Comparison of ENCODE assay signal across 16 cellular contexts in the genomic region with DNA sequence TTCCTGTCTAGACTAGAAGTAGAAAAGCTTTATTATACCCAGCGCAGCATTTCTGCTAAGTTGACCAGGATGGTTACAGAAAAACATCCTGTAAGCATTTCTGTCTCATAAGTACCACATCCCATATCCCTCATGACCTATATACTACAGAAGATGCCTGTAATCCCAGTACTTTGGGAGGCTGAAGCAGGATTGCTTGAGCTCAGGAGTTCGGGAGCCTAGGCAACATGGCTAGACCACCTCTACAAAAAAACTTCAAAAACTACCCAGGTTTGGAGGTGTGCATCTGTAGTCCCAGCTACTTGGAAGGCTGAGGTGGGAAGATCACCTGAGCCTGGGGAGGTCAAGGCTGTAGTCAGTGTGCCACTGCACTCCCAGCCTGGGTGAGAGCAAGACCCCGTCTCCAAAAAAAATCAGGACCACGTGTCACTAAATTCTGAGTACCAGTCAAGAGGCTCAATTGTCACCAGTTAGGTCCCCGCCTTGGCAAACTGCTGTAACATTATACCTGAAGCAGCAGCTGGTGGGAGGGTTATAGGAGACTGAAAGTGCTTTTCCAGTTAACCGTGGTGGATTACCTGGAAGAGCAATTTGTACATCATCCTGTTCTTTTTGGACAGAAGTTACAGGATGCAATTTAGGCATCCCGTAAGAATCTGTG. TPM values are rescaled to one million over a fixed set of nuclear protein-coding genes. Genes with fewer than 3 reads are reported as not detected.
DNase-seq lines count a peak whose midpoint lies in the region; ATAC-seq, FAIRE-seq and TF ChIP-seq lines count a peak whose summit lies in the region.
"Had no signal": no experiment of that assay in that cellular context is flagged by ENCODE, and none has a peak within 500 bp of the region (broad histone marks: within the 10 kb centered on the region; RNA-seq: fewer than 3 reads in every experiment).

No MANE protein-coding gene starts in this region.

- no peaks in the 10 kb centered on the region for H3K9me3 Mint-ChIP-seq in stimulated activated naive CD8-positive, alpha-beta T cell treated with anti-CD3 and anti-CD28 coated beads, Interleukin-15, Interleukin-2, amounts not matched to agents 100 ng/mL and 50 ng/mL, for 24 hours
- H3K9me3 Mint-ChIP-seq in stimulated activated effector memory CD8-positive, alpha-beta T cell treated with anti-CD3 and anti-CD28 coated beads, Interleukin-12 subunit alpha, Interleukin-12 subunit beta, amount 100 ng/mL, for 72 hours: no peaks in the 10 kb centered on the region

- TF ChIP-seq RAD21 in GM12878 (IDR thresholded peaks at IDR 0.05; ENCODE audit: insufficient read depth, low read depth, low read length): no peak

- H3K9me3 ChIP-seq in GM12878 (replicated peaks; ENCODE audit: control insufficient read depth, insufficient read depth, low read length): no peaks in the 10 kb centered on the region
- H3K9me3 ChIP-seq in A673 (ENCODE audit: low read depth, low read length, poor library complexity, severe bottlenecking): no peaks in the 10 kb centered on the region
- H3K9me3 ChIP-seq: MG63 had no signal

- peaks cover 8% of the 10 kb centered on the region; the same call in 1 of the 2 replicates for H3K4me1 ChIP-seq in GM12878 (ENCODE audit: control insufficient read depth, insufficient read depth, low read length)
- H3K4me1 ChIP-seq in A673 (ENCODE audit: insufficient read depth, low read length, poor library complexity, severe bottlenecking): peaks cover 24% of the 10 kb centered on the region

- H3K4me1 Mint-ChIP-seq in stimulated activated naive CD8-positive, alpha-beta T cell treated with anti-CD3 and anti-CD28 coated beads, Interleukin-15, Interleukin-2, amounts not matched to agents 100 ng/mL and 50 ng/mL, for 24 hours (ENCODE audit: low read depth): peaks cover 43% of the 10 kb centered on the region
- peaks cover 53% of the 10 kb centered on the region for H3K4me1 Mint-ChIP-seq in stimulated activated effector memory CD8-positive, alpha-beta T cell treated with anti-CD3 and anti-CD28 coated beads, Interleukin-12 subunit alpha, Interleukin-12 subunit beta, amount 100 ng/mL, for 72 hours

- H3K79me2 ChIP-seq in GM12878 (ENCODE audit: control insufficient read depth, insufficient read depth, low read length): peaks cover 39% of the 10 kb centered on the region

- POLR2A ChIA-PET in GM12878 (lab: Charles Lee) (interaction anchor here (1.2 kb wide), 1 partner anchor 9 kb away, joined by 3 read pairs; no protein-coding TSS in a partner anchor), A673 (lab: Charles Lee; ENCODE audit: low non-redundant PET) (no interaction called here)

- 98% methylated on average over 7 of the region's 7 CpGs for WGBS in GM12878 (ENCODE audit: insufficient coverage, insufficient replicate concordance, low lambda C conversion rate, missing lambda C conversion rate)

- H3K4me3 ChIP-seq in GM12878 (no peak overlapping the region), A673 (ENCODE audit: low read depth, low read length, poor library complexity, severe bottlenecking) (no peak overlapping the region)
- H3K4me3 ChIP-seq: MG63, PC-9 had no signal

- TF ChIP-seq POLR2A in GM12878 (IDR thresholded peaks at IDR 0.05; ENCODE audit: low read depth, low read length): no peak

- FAIRE-seq in GM12878 (lab: Jason Lieb, UNC): no peak
- FAIRE-seq: A204.1, G401.6 had no signal

- CTCF ChIA-PET in GM12878 (lab: Yijun Ruan, JAX): no interaction called here
- CTCF ChIA-PET in A673 (lab: Charles Lee): no interaction called here

- no peak overlapping the region for H2AFZ ChIP-seq in GM12878 (ENCODE audit: control insufficient read depth, low read depth, low read length)
- H2AFZ ChIP-seq: PC-9 had no signal

- SMC1A ChIA-PET in GM12878 (lab: Charles Lee; ENCODE audit: uncharacterized antibody, unreplicated experiment): interaction anchor here (1.4 kb wide), 1 partner anchor 9 kb away, joined by 4 read pairs; no protein-coding TSS in a partner anchor

- H4K20me1 ChIP-seq in GM12878 (ENCODE audit: control insufficient read depth, insufficient read depth): peaks cover 16% of the 10 kb centered on the region

- RAD21 ChIA-PET in GM12878 (lab: Charles Lee; ENCODE audit: unreplicated experiment): no interaction called here

- TF ChIP-seq EP300 in GM12878 (IDR thresholded peaks at IDR 0.05; ENCODE audit: borderline replicate concordance in 1 of 2, control insufficient read depth in 1 of 2, low read depth in 2 of 2, low read length in 2 of 2): no peak

- no peak for ATAC-seq in stimulated activated naive CD8-positive, alpha-beta T cell treated with anti-CD3 and anti-CD28 coated beads, Interleukin-15, Interleukin-2, amounts not matched to agents 100 U/mL and 50 U/mL, for 24 hours
- ATAC-seq in GM12878: no peak
- no peak for ATAC-seq in stimulated activated effector memory CD8-positive, alpha-beta T cell treated with anti-CD3 and anti-CD28 coated beads, Interleukin-12 subunit alpha, Interleukin-12 subunit beta, amount 100 ng/mL, for 72 hours
- ATAC-seq in GM21737 (IDR thresholded peaks at IDR 0.05; ENCODE audit: unreplicated experiment): no peak

- no TSS peak for BruUV-seq in GM12878 (replicated peaks; lab: Mats Ljungman, UMichigan)
- no TSS peak for BruUV-seq in A673 (replicated peaks; lab: Mats Ljungman, UMichigan)

- H3K36me3 ChIP-seq in GM12878 (ENCODE audit: control insufficient read depth in 2 of 2, insufficient read depth in 2 of 2, low read length in 1 of 2) (peaks cover 50 to 70% of the 10 kb centered on the region in 2 experiments), A673 (ENCODE audit: insufficient read depth, low read length, poor library complexity, severe bottlenecking) (peaks cover 96% of the 10 kb centered on the region)

- no peaks in the 10 kb centered on the region for H3K27me3 ChIP-seq in GM12878 (replicated peaks in 1 of 2; ENCODE audit: control insufficient read depth in 2 of 2, insufficient read depth in 2 of 2, low read length in 1 of 2)
- H3K27me3 ChIP-seq in A673 (replicated peaks; ENCODE audit: insufficient read depth, low read depth, low read length, poor library complexity): no peaks in the 10 kb centered on the region
- H3K27me3 ChIP-seq: MG63 had no signal

- TF ChIP-seq CTCF in GM12878 (IDR thresholded peaks at IDR 0.05 in 2 of 3, conservative IDR thresholded peaks at IDR 0.05 in 1 of 3; ENCODE audit: control insufficient read depth in 2 of 3, extremely low read depth in 1 of 3, insufficient read depth in 1 of 3, low read depth in 3 of 3, low read length in 3 of 3) (no peak), A673 (conservative IDR thresholded peaks at IDR 0.05; ENCODE audit: low read depth, low read length) (no peak)

- no peaks in the 10 kb centered on the region for H3K27me3 Mint-ChIP-seq in stimulated activated naive CD8-positive, alpha-beta T cell treated with anti-CD3 and anti-CD28 coated beads, Interleukin-15, Interleukin-2, amounts not matched to agents 100 ng/mL and 50 ng/mL, for 24 hours

- peak overlapping the region; percentile 67 for H3K27ac Mint-ChIP-seq in stimulated activated naive CD8-positive, alpha-beta T cell treated with anti-CD3 and anti-CD28 coated beads, Interleukin-15, Interleukin-2, amounts not matched to agents 100 ng/mL and 50 ng/mL, for 24 hours
- peak overlapping the region; percentile 100 for H3K27ac Mint-ChIP-seq in stimulated activated effector memory CD8-positive, alpha-beta T cell treated with anti-CD3 and anti-CD28 coated beads, Interleukin-12 subunit alpha, Interleukin-12 subunit beta, amount 100 ng/mL, for 72 hours

- H3K9ac ChIP-seq in GM12878 (ENCODE audit: control insufficient read depth, insufficient read depth, low read length): no peak overlapping the region
- H3K9ac ChIP-seq: KMS-11 had no signal

- intact Hi-C loops in GM12878 (cut with micrococcal nuclease; ENCODE audit: unreplicated experiment): no loop called here
- intact Hi-C loops in A673 (cut with micrococcal nuclease; ENCODE audit: unreplicated experiment): no loop called here

- H3K27ac ChIP-seq in GM12878 (ENCODE audit: control insufficient read depth, insufficient read depth): no peak overlapping the region
- no peak overlapping the region for H3K27ac ChIP-seq in A673 (ENCODE audit: low read depth, low read length, poor library complexity, severe bottlenecking)
- H3K27ac ChIP-seq: KMS-11, PC-9 had no signal

- H3K4me3 Mint-ChIP-seq in stimulated activated naive CD8-positive, alpha-beta T cell treated with anti-CD3 and anti-CD28 coated beads, Interleukin-15, Interleukin-2, amounts not matched to agents 100 ng/mL and 50 ng/mL, for 24 hours: no peak overlapping the region
- H3K4me3 Mint-ChIP-seq in stimulated activated effector memory CD8-positive, alpha-beta T cell treated with anti-CD3 and anti-CD28 coated beads, Interleukin-12 subunit alpha, Interleukin-12 subunit beta, amount 100 ng/mL, for 72 hours: no peak overlapping the region

- H3K36me3 Mint-ChIP-seq in stimulated activated naive CD8-positive, alpha-beta T cell treated with anti-CD3 and anti-CD28 coated beads, Interleukin-15, Interleukin-2, amounts not matched to agents 100 ng/mL and 50 ng/mL, for 24 hours (ENCODE audit: low read depth): peaks cover 93% of the 10 kb centered on the region
- H3K36me3 Mint-ChIP-seq in stimulated activated effector memory CD8-positive, alpha-beta T cell treated with anti-CD3 and anti-CD28 coated beads, Interleukin-12 subunit alpha, Interleukin-12 subunit beta, amount 100 ng/mL, for 72 hours: peaks cover 97% of the 10 kb centered on the region

- in situ Hi-C loops in GM12878 (cut with MboI): no loop called here

- DNase-seq in NCI-H2171 treated with DMSO at 0.1 percent for 48 hours (lab: John Stamatoyannopoulos, UW) (peak; percentile 4), NCI-H2171 (lab: John Stamatoyannopoulos, UW) (no peak), GM12878 (ENCODE audit: low read depth, low spot score) (no peak), A673 (ENCODE audit: low spot score) (no peak)
- no peak for DNase-seq in stimulated activated naive CD8-positive, alpha-beta T cell treated with anti-CD3 and anti-CD28 coated beads, Interleukin-15, Interleukin-2, amounts not matched to agents 100 U/mL and 50 U/mL, for 24 hours
- DNase-seq in stimulated activated effector memory CD8-positive, alpha-beta T cell treated with anti-CD3 and anti-CD28 coated beads, Interleukin-12 subunit alpha, Interleukin-12 subunit beta, amount 100 ng/mL, for 72 hours (ENCODE audit: low spot score in 2 of 2): no peak
- DNase-seq: DMS79 treated with DMSO at 0.1 percent for 48 hours, MG63, NCI-H1092 treated with DMSO at 0.1 percent for 48 hours, NCI-H1694 treated with DMSO at 0.1 percent for 48 hours, PC-9 had no signal

- H3K4me2 ChIP-seq in GM12878 (ENCODE audit: control insufficient read depth, insufficient read depth): no peak overlapping the region
- H3K4me2 ChIP-seq: KMS-11, PC-9 had no signal

RNA-seq across cellular contexts. Expression of a gene that starts 6.2 kb away (rescaled TPM):
- total RNA-seq in GM12878 (2013; cell fraction: nucleolus; rRNA removed): 220 and 242 TPM in 2 replicates
- total RNA-seq in GM12878 (2014; rRNA removed) (2,707 and 2,818 TPM in 2 replicates), GM12878 (2014; rRNA removed; fragmentation: Illumina TruSeq; extraction: Trizol) (3,926 and 3,952 TPM in 2 replicates), GM12878 (2021) (2,298 and 2,376 TPM in 2 replicates), A673 (2021) (1,684 and 1,701 TPM in 2 replicates)
- 3,831 TPM for polyA plus RNA-seq in GM12878 (2011; ENCODE audit: low read depth)
- polyA plus RNA-seq in GM12878 (2011; rRNA removed) (3,443 and 3,447 TPM in 2 replicates), GM12878 (2014; fragmentation: Illumina TruSeq; extraction: Trizol) (5,147 and 5,597 TPM in 2 replicates), GM12878 (2014; fragmentation: Nextera tagmentation; extraction: Ambion mirVana) (1,000 to 10,000 TPM; 3,252 to 3,662 TPM), GM12878 (2014; rRNA removed) (4,075 and 4,194 TPM in 2 replicates), GM12878 (2016; fragmentation: Nextera tagmentation; extraction: Ambion mirVana) (1,000 to 10,000 TPM; 1,533 to 1,667 TPM)
- polyA plus RNA-seq in GM12878 (2011; cell fraction: cytosol; rRNA removed): 2,094 and 3,074 TPM in 2 replicates
- 755 and 1,231 TPM in 2 replicates for polyA plus RNA-seq in GM12878 (2011; cell fraction: nucleus; rRNA removed)
- polyA plus RNA-seq in GM12878 (2012): 5,378 and 5,555 TPM in 2 replicates
- polyA minus RNA-seq in GM12878 (2011; rRNA and poly(A)+ RNA removed): 1,701 and 1,707 TPM in 2 replicates
- polyA minus RNA-seq in GM12878 (2011; cell fraction: cytosol; rRNA and poly(A)+ RNA removed): 779 and 848 TPM in 2 replicates
- 190 and 283 TPM in 2 replicates for polyA minus RNA-seq in GM12878 (2011; cell fraction: nucleus; rRNA and poly(A)+ RNA removed)

RNA-seq across cellular contexts. Expression of a gene that starts 38.7 kb away (rescaled TPM):
- 0.46 and 1.2 TPM in 2 replicates for total RNA-seq in GM12878 (2013; cell fraction: nucleolus; rRNA removed)
- total RNA-seq in GM12878 (2014; rRNA removed) (0.73 and 0.82 TPM in 2 replicates), GM12878 (2014; rRNA removed; fragmentation: Illumina TruSeq; extraction: Trizol) (0.36 and 0.37 TPM in 2 replicates), GM12878 (2021) (1.6 and 1.9 TPM in 2 replicates), A673 (2021) (7.6 and 8.2 TPM in 2 replicates)
- polyA plus RNA-seq in GM12878 (2011; ENCODE audit: low read depth): 0.14 TPM
- polyA plus RNA-seq in GM12878 (2011; rRNA removed) (0.03 and 0.10 TPM in 2 replicates), GM12878 (2014; fragmentation: Illumina TruSeq; extraction: Trizol) (0.06 and 0.40 TPM in 2 replicates), GM12878 (2014; fragmentation: Nextera tagmentation; extraction: Ambion mirVana) (under 1 TPM; 0.03 to 0.11 TPM), GM12878 (2014; rRNA removed) (0.61 and 0.82 TPM in 2 replicates), GM12878 (2016; fragmentation: Nextera tagmentation; extraction: Ambion mirVana) (1 to 10 TPM in 1 of 2 experiments, under 1 TPM in 1; 0.64 to 1.0 TPM)
- polyA plus RNA-seq in GM12878 (2011; cell fraction: cytosol; rRNA removed): 0.04 and 0.07 TPM in 2 replicates
- polyA plus RNA-seq in GM12878 (2011; cell fraction: nucleus; rRNA removed): 0.15 and 0.41 TPM in 2 replicates
- polyA plus RNA-seq in GM12878 (2012): 0.24 and 0.32 TPM in 2 replicates
- polyA minus RNA-seq in GM12878 (2011; rRNA and poly(A)+ RNA removed): 0.10 TPM in 1 of 2 replicates, not detected in the other
- not detected in 2 replicates for polyA minus RNA-seq in GM12878 (2011; cell fraction: cytosol; rRNA and poly(A)+ RNA removed)
- not detected in 2 replicates for polyA minus RNA-seq in GM12878 (2011; cell fraction: nucleus; rRNA and poly(A)+ RNA removed)
